Comparison of ENCODE assay signal across 8 cellular contexts in genomic region chr1:40059292-40059959, GRCh38. TPM values are rescaled to one million over a fixed set of nuclear protein-coding genes. Genes with fewer than 3 reads are reported as not detected.
DNase-seq lines count a peak whose midpoint lies in the region; ATAC-seq and TF ChIP-seq lines count a peak whose summit lies in the region.

No MANE protein-coding gene starts in this region.

- peak; percentile 78 for DNase-seq in ELR (ENCODE audit: low read depth)
- peak; percentile 6 for DNase-seq in T-helper 9 cell
- DNase-seq in fibroblast of villous mesenchyme (ENCODE audit: low read depth) = peak; percentile 66
- DNase-seq in activated gamma-delta T cell (lab: John Stamatoyannopoulos, UW) = no peak
- DNase-seq in activated CD4-positive, alpha-beta T cell treated with anti-CD3 and anti-CD28 coated beads, Interleukin-2, amount 50 U/mL, for 48 hours = no peak

- no peak for TF ChIP-seq CTCF in fibroblast of villous mesenchyme (IDR thresholded peaks at IDR 0.05; ENCODE audit: insufficient read depth, low read depth, low read length)

- H3K27me3 ChIP-seq in skeletal muscle tissue (ENCODE audit: control insufficient read depth in 3 of 3, insufficient read depth in 3 of 3, low read length in 3 of 3) = no peaks in the 10 kb centered on the region

- H3K36me3 ChIP-seq in skeletal muscle tissue (ENCODE audit: control insufficient read depth in 3 of 3, insufficient read depth in 3 of 3, low read length in 3 of 3) = peaks cover 9 to 38% (median 29%) of the 10 kb centered on the region in 3 donors

- peak overlapping the region; percentile 32 for H3K27ac ChIP-seq in skeletal muscle tissue (ENCODE audit: low read depth, low read length)

- peaks cover 11 to 36% (median 17%) of the 10 kb centered on the region in 3 donors for H3K4me1 ChIP-seq in skeletal muscle tissue (ENCODE audit: control insufficient read depth in 3 of 3, insufficient read depth in 3 of 3, low read length in 3 of 3)

- ATAC-seq in HG03342 (IDR thresholded peaks at IDR 0.05; ENCODE audit: unreplicated experiment) (peak; percentile 46), HG03135 (IDR thresholded peaks at IDR 0.05; ENCODE audit: unreplicated experiment) (no peak)

- H3K9me3 ChIP-seq in skeletal muscle tissue (ENCODE audit: control insufficient read depth in 3 of 3, low read length in 3 of 3) = no peaks in the 10 kb centered on the region

- H3K4me3 ChIP-seq in fibroblast of villous mesenchyme (ENCODE audit: low read depth, low read length) (no peak overlapping the region), skeletal muscle tissue (ENCODE audit: low read length in 3 of 3) (no peak overlapping the region)

- H3K9ac ChIP-seq in skeletal muscle tissue (ENCODE audit: low read depth in 1 of 3, low read length in 3 of 3) = peak overlapping the region in 1 of 3 donors; percentile 14

RNA-seq across cellular contexts. Expression of gene CAP1, which starts 18.9 kb away (rescaled TPM):
- 541 and 671 TPM in 2 replicates for total RNA-seq in fibroblast of villous mesenchyme
- 79.3 TPM for total RNA-seq in skeletal muscle tissue

RNA-seq across cellular contexts. Expression of gene PPT1, which starts 37.6 kb away (rescaled TPM):
- total RNA-seq in fibroblast of villous mesenchyme = 38.3 and 70.8 TPM in 2 replicates
- 33.4 TPM for total RNA-seq in skeletal muscle tissue

Comparison
In these comparisons a context has a peak if more than half of its experiments do, and no peak if none do; other contexts are left out.
1. DNase-seq: peak in ELR (single experiment), T-helper 9 cell (single experiment) and fibroblast of villous mesenchyme (single experiment); none in activated gamma-delta T cell (single experiment) and activated CD4-positive, alpha-beta T cell treated with anti-CD3 and anti-CD28 coated beads, Interleukin-2, amount 50 U/mL, for 48 hours (0 of 2).